Comparison of ENCODE assay signal across 8 cellular contexts in the genomic region with DNA sequence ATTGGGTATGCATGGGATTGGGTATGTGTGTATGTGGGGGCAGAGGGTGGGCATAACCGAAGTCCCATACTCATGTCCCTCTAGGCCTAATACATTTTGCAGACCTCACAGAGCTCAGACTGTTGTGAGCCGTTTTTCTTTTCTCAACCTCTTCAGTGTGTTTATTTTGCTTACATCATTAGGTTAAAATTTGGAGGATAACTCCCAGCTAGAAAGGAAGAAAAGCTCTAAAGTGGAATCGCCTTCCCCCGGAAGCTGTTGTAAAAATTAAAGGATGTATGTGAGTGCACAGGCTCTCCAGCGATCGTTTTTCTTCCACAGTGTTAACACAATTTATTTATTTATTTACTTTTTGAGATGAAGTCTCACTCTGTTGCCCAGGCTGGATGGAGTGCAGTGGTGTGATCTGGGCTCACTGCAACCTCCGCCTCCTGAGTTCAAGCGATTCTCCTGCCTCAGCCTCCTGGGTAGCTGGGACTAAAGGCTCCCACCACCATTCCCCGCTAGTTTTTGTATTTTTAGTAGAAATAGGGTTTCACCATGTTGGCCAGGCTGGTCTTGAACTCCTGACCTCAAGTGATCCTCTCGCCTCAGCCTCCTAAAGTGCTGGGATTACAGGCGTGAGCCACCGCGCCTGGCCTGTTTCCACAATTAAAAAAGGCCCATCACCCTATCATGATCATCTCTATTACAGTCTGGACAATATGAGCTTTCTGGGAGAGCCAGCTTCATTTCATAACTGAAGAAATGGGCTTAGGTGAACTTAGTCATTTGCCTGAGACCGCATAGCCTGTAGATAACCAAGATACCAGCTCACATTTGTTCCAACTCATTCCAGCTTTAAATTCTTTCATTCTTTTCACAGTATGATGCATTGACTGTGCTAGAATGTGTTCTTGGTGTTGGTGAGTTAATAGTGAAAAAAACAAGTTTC. TPM values are rescaled to one million over a fixed set of nuclear protein-coding genes. Genes with fewer than 3 reads are reported as not detected.
DNase-seq lines count a peak whose midpoint lies in the region; ATAC-seq and TF ChIP-seq lines count a peak whose summit lies in the region.

No MANE protein-coding gene starts in this region.

- DNase-seq in activated T-cell treated with anti-CD3 and anti-CD28 coated beads, Interleukin-2, amount 50 U/mL, for 4 hours = no peak
- no peak for DNase-seq in activated T-cell treated with anti-CD3 and anti-CD28 coated beads, Interleukin-2, amount 50 U/mL, for 48 hours
- DNase-seq in Panc1 (ENCODE audit: low read depth, low spot score) = no peak
- DNase-seq in fibroblast of pulmonary artery (ENCODE audit: low read depth) = peak; percentile 38
- DNase-seq in thoracic aorta (ENCODE audit: low spot score) = no peak
- no peak for DNase-seq in caudate nucleus (lab: John Stamatoyannopoulos, UW)
- no peak for DNase-seq in SIG-M5 treated with dmso at 0.1 percent for 504 hours (lab: John Stamatoyannopoulos, UW; ENCODE audit: unreplicated experiment)
- no peak for DNase-seq in Ammon's horn (ENCODE audit: low spot score)

- no peaks in the 10 kb centered on the region for H3K27me3 Mint-ChIP-seq in activated T-cell treated with anti-CD3 and anti-CD28 coated beads, Interleukin-2, amount 50 U/mL, for 4 hours (ENCODE audit: low read depth)

- no peaks in the 10 kb centered on the region for H3K9me3 Mint-ChIP-seq in activated T-cell treated with anti-CD3 and anti-CD28 coated beads, Interleukin-2, amount 50 U/mL, for 4 hours

- H3K4me1 ChIP-seq in Panc1 (ENCODE audit: control insufficient read depth, insufficient read depth, low read length) = peaks cover 23% of the 10 kb centered on the region
- H3K4me1 ChIP-seq in thoracic aorta (ENCODE audit: control insufficient read depth in 1 of 2, low read depth in 2 of 2) = peaks cover 18 to 32% of the 10 kb centered on the region in 2 donors

- CTCF ChIA-PET in Panc1 (lab: Charles Lee) = interaction anchor here (0.7 kb wide), 1 partner anchor 281 kb away, joined by 7 read pairs; no protein-coding TSS in a partner anchor

- TF ChIP-seq CTCF in Panc1 (IDR thresholded peaks at IDR 0.05) (no peak), fibroblast of pulmonary artery (IDR thresholded peaks at IDR 0.05; ENCODE audit: low read length, missing control alignments) (no peak), thoracic aorta (IDR thresholded peaks at IDR 0.05) (no peak)

- H3K9me3 ChIP-seq in Panc1 (ENCODE audit: control insufficient read depth, insufficient read depth, low read depth, low read length) (no peaks in the 10 kb centered on the region), thoracic aorta (no peaks in the 10 kb centered on the region)

- H3K27ac ChIP-seq in Panc1 (ENCODE audit: low read length) = peak overlapping the region; percentile 97
- peak overlapping the region in 1 of 2 donors; percentile 90 for H3K27ac ChIP-seq in thoracic aorta
- H3K27ac ChIP-seq in caudate nucleus (ENCODE audit: low read depth, low read length) = no peak overlapping the region

- H3K27me3 ChIP-seq in Panc1 (ENCODE audit: control insufficient read depth, insufficient read depth, low read length) (no peaks in the 10 kb centered on the region), thoracic aorta (replicated peaks; ENCODE audit: insufficient read depth) (no peaks in the 10 kb centered on the region)

- in situ Hi-C loops in Panc1 (cut with HindIII; ENCODE audit: low pct_unique_long_range_greater_than_20kb, low sequenced_read_pairs) = no loop called here

- H3K36me3 Mint-ChIP-seq in activated T-cell treated with anti-CD3 and anti-CD28 coated beads, Interleukin-2, amount 50 U/mL, for 4 hours (ENCODE audit: insufficient read depth) = no peaks in the 10 kb centered on the region

- POLR2A ChIA-PET in Panc1 (lab: Charles Lee) = interaction anchor here (0.5 to 1.6 kb wide), 3 partner anchors 35 to 382 kb away, joined by 4 read pairs; no protein-coding TSS in a partner anchor

- H3K4me3 Mint-ChIP-seq in activated T-cell treated with anti-CD3 and anti-CD28 coated beads, Interleukin-2, amount 50 U/mL, for 4 hours = peak overlapping the region; percentile 90

- intact Hi-C loops in Panc1 (cut with micrococcal nuclease; ENCODE audit: unreplicated experiment) = loop anchor here (5.0 kb wide), 1 partner anchor 262 kb away; no protein-coding TSS in a partner anchor

- BruUV-seq in Panc1 (replicated peaks; lab: Mats Ljungman, UMichigan) = no TSS peak

- H3K4me1 Mint-ChIP-seq in activated T-cell treated with anti-CD3 and anti-CD28 coated beads, Interleukin-2, amount 50 U/mL, for 4 hours (ENCODE audit: low read depth) = peaks cover 31% of the 10 kb centered on the region

- H3K4me3 ChIP-seq in Panc1 (ENCODE audit: low read depth in 2 of 2, low read length in 2 of 2) (peak overlapping the region; percentile 81 to 96), fibroblast of pulmonary artery (replicated peaks; ENCODE audit: low read depth, low read length) (no peak overlapping the region), thoracic aorta (peak overlapping the region; percentile 80)

- ATAC-seq in activated T-cell treated with anti-CD3 and anti-CD28 coated beads, Interleukin-2, amount 50 U/mL, for 4 hours = no peak
- ATAC-seq in Panc1 (no peak), thoracic aorta (ENCODE audit: insufficient number of reproducible peaks, low FRiP score, low read depth) (no peak)

- peaks cover 4% of the 10 kb centered on the region; the same call in 1 of the 2 replicates for H3K36me3 ChIP-seq in Panc1 (ENCODE audit: control insufficient read depth, insufficient read depth, low read length)
- H3K36me3 ChIP-seq in thoracic aorta = no peaks in the 10 kb centered on the region

RNA-seq across cellular contexts. Expression of gene H2AZ2, which starts 1.7 kb away (rescaled TPM):
- total RNA-seq in activated T-cell treated with anti-CD3 and anti-CD28 coated beads, Interleukin-2, amount 50 U/mL, for 4 hours = 100 to 1,000 TPM; 128 to 140 (median 133) TPM
- 319 TPM for total RNA-seq in Panc1 (2021; ENCODE audit: unreplicated experiment)
- polyA plus RNA-seq in Panc1 (2012; ENCODE audit: insufficient read length) = 304 TPM
- total RNA-seq in thoracic aorta = 100 to 1,000 TPM; 103 to 111 TPM

RNA-seq across cellular contexts. Expression of gene PURB, which starts 35.8 kb away (rescaled TPM):
- total RNA-seq in activated T-cell treated with anti-CD3 and anti-CD28 coated beads, Interleukin-2, amount 50 U/mL, for 4 hours = 10 to 100 TPM; 28.9 to 34.4 (median 30.6) TPM
- total RNA-seq in Panc1 (2021; ENCODE audit: unreplicated experiment) (25.2 TPM), thoracic aorta (10 to 100 TPM; 18.0 to 31.5 TPM)
- polyA plus RNA-seq in Panc1 (2012; ENCODE audit: insufficient read length) = 9.8 TPM

RNA-seq across cellular contexts. Expression of gene PPIA, which starts 53.1 kb away (rescaled TPM):
- 1,000 to 10,000 TPM; 2,630 to 2,693 (median 2,657) TPM for total RNA-seq in activated T-cell treated with anti-CD3 and anti-CD28 coated beads, Interleukin-2, amount 50 U/mL, for 4 hours
- total RNA-seq in Panc1 (2021; ENCODE audit: unreplicated experiment) = 3,706 TPM
- 2,487 TPM for polyA plus RNA-seq in Panc1 (2012; ENCODE audit: insufficient read length)
- total RNA-seq in thoracic aorta = 1,000 to 10,000 TPM; 1,002 to 1,065 TPM
